ENCODE assay signal across 32 cellular contexts in the genomic region with DNA sequence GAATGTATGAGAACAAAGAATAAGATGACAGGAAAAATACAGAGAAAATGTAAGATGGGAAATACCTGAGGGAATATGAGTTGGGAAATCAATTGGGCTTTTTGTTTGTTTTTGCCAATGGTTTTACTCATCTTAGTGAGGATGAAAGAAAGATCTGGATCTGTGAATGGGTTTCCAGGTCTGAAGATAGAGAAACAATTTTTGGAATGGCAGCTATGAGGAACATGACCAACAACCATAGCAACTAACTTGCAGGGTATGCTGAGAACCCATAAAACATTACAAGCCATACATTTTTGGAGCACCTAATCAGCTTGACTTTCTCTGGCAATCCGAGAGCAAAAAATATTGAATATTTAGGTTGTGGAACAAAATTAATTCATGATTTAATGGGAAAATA.
"Had no signal": no experiment of that assay in that cellular context is flagged by ENCODE, and none has a peak within 500 bp of the region (broad histone marks: within the 10 kb centered on the region; RNA-seq: fewer than 3 reads in every experiment).

No MANE protein-coding gene starts in this region.

- H3K27me3 ChIP-seq: adrenal gland, MG63, SJCRH30 had no signal

- H3K27ac Mint-ChIP-seq: activated CD8-positive, alpha-beta T cell treated with anti-CD3 and anti-CD28 coated beads for 36 hours; activated naive CD4-positive, alpha-beta T cell treated with anti-CD3 and anti-CD28 coated beads, Interleukin-2, amount 50 U/mL, for 24 hours; activated naive CD8-positive, alpha-beta T cell treated with anti-CD3 and anti-CD28 coated beads, Interleukin-2, amount 10 ng/mL, durations not matched to agents 7 days and 5 days; activated T-cell treated with anti-CD3 and anti-CD28 coated beads, Interleukin-2, amount 50 U/mL, for 72 hours; activated T-helper 17 cell treated with anti-CD3 and anti-CD28 coated beads, Interleukin-2, amount 50 U/mL, for 72 hours had no signal

- H3K4me1 ChIP-seq: SJCRH30 had no signal

- H3K9me3 ChIP-seq: adrenal gland, MG63, SJCRH30 had no signal

- H3K4me1 Mint-ChIP-seq: activated naive CD4-positive, alpha-beta T cell treated with anti-CD3 and anti-CD28 coated beads, Interleukin-2, amount 50 U/mL, for 24 hours; activated naive CD8-positive, alpha-beta T cell treated with anti-CD3 and anti-CD28 coated beads, Interleukin-2, amount 10 ng/mL, durations not matched to agents 7 days and 5 days; activated T-helper 17 cell treated with anti-CD3 and anti-CD28 coated beads, Interleukin-2, amount 50 U/mL, for 72 hours had no signal

- H3K4me3 ChIP-seq: adrenal gland, MG63, SJCRH30, SK-N-MC had no signal

- H3K4me3 Mint-ChIP-seq: activated CD8-positive, alpha-beta T cell treated with anti-CD3 and anti-CD28 coated beads for 36 hours; activated naive CD4-positive, alpha-beta T cell treated with anti-CD3 and anti-CD28 coated beads, Interleukin-2, amount 50 U/mL, for 24 hours; activated naive CD8-positive, alpha-beta T cell treated with anti-CD3 and anti-CD28 coated beads, Interleukin-2, amount 10 ng/mL, durations not matched to agents 7 days and 5 days; activated T-cell treated with anti-CD3 and anti-CD28 coated beads, Interleukin-2, amount 50 U/mL, for 72 hours; activated T-helper 17 cell treated with anti-CD3 and anti-CD28 coated beads, Interleukin-2, amount 50 U/mL, for 72 hours had no signal

- ATAC-seq: activated CD8-positive, alpha-beta T cell treated with anti-CD3 and anti-CD28 coated beads for 36 hours; activated T-cell treated with anti-CD3 and anti-CD28 coated beads, Interleukin-2, amount 50 U/mL, for 72 hours; activated T-helper 17 cell treated with anti-CD3 and anti-CD28 coated beads, Interleukin-2, amount 50 U/mL, for 72 hours had no signal

- H3K27me3 Mint-ChIP-seq: activated naive CD8-positive, alpha-beta T cell treated with anti-CD3 and anti-CD28 coated beads, Interleukin-2, amount 10 ng/mL, durations not matched to agents 7 days and 5 days; activated T-helper 17 cell treated with anti-CD3 and anti-CD28 coated beads, Interleukin-2, amount 50 U/mL, for 72 hours had no signal

- DNase-seq: activated CD4-positive, alpha-beta T cell treated with anti-CD3 and anti-CD28 coated beads for 1 hour; activated CD4-positive, alpha-beta T cell treated with anti-CD3 and anti-CD28 coated beads for 48 hours; activated CD4-positive, CD25-positive, alpha-beta regulatory T cell; activated CD8-positive, alpha-beta T cell treated with anti-CD3 and anti-CD28 coated beads for 36 hours; activated effector memory CD4-positive, alpha-beta T cell treated with anti-CD3 and anti-CD28 coated beads, Interleukin-2, amount 50 U/mL, for 16 hours; activated naive CD4-positive, alpha-beta T cell treated with Interleukin-2 at 50 U/mL for 16 hours; activated naive CD8-positive, alpha-beta T cell treated with anti-CD3 and anti-CD28 coated beads, Interleukin-2, amount 10 ng/mL, durations not matched to agents 7 days and 5 days; activated T-cell treated with anti-CD3 and anti-CD28 coated beads, Interleukin-2, amount 50 U/mL, for 1 hour; activated T-cell treated with anti-CD3 and anti-CD28 coated beads, Interleukin-2, amount 50 U/mL, for 72 hours; adrenal gland; anterior cingulate cortex; caudate nucleus; cerebellar nuclear complex; Kasumi-1; KG1; MG63; MV-4-11; NCI-H1092; NCI-H1436 treated with DMSO at 0.1 percent for 48 hours; NCI-H1694 treated with DMSO at 0.1 percent for 48 hours; NCI-H2029; NCI-H2171; NCI-H510A; NCI-H526; NCI-H748 treated with DMSO at 0.1 percent for 48 hours; SHP77; SJCRH30; T1000; WERI-Rb-1 had no signal

- H3K9me3 Mint-ChIP-seq: activated CD8-positive, alpha-beta T cell treated with anti-CD3 and anti-CD28 coated beads for 36 hours; activated naive CD4-positive, alpha-beta T cell treated with anti-CD3 and anti-CD28 coated beads, Interleukin-2, amount 50 U/mL, for 24 hours; activated naive CD8-positive, alpha-beta T cell treated with anti-CD3 and anti-CD28 coated beads, Interleukin-2, amount 10 ng/mL, durations not matched to agents 7 days and 5 days; activated T-helper 17 cell treated with anti-CD3 and anti-CD28 coated beads, Interleukin-2, amount 50 U/mL, for 72 hours had no signal

- H3K36me3 ChIP-seq: adrenal gland, MG63, SJCRH30, WERI-Rb-1 had no signal

- H3K27ac ChIP-seq: adrenal gland, SJCRH30, SK-N-MC, WERI-Rb-1 had no signal

- H3K36me3 Mint-ChIP-seq: activated naive CD4-positive, alpha-beta T cell treated with anti-CD3 and anti-CD28 coated beads, Interleukin-2, amount 50 U/mL, for 24 hours; activated naive CD8-positive, alpha-beta T cell treated with anti-CD3 and anti-CD28 coated beads, Interleukin-2, amount 10 ng/mL, durations not matched to agents 7 days and 5 days had no signal
